In the genomic region with DNA sequence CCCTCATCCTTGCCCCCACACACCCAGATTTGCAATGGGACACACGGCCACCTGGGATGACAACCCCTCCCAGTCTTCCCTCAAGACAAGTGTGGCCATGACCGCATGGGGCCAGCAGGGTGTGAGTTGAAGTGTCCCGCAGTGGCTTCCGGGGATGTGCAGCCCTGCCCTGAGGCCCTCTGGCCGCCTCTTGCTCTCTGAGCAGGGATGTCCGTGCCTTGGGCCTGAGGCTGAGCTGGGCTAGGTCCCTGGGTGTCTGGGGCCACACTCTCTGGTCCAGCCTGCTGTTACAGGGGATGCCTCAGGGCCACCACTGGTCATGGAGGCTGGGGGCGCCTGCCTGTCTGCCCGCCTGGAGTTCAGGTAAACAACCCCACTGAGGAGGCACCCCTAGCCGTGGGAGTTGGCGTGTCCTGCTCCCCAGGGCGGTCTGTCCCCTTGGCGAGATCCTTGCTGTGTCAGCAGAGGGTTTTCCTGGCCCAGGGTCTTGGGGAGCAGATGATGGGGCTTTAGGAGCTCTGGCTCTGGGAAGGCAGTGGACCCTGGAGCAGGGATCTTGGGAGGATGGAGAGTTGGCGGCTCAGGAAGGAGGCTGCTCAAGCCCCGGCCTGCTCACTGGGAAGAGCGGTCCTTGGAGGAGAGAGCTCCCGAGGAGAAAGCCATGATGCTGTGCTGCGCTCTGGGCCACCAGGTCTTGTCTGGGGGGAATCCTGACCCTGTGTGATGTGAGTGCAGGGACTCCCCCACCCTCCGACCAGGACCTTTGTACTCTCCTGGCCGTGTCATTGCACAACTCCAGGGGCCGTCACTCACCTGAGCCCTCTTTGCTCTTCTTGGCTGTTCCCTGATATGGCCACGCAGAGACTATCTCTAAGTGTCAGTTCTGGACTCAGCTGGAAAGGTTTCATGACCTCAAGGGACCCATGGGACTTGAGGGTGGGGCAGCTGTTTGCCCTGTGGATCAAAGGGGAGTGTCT, we compare ENCODE assay signal across 12 cellular contexts.
DNase-seq lines count a peak whose midpoint lies in the region; ATAC-seq and TF ChIP-seq lines count a peak whose summit lies in the region.
"Had no signal": no experiment of that assay in that cellular context is flagged by ENCODE, and none has a peak within 500 bp of the region (broad histone marks: within the 10 kb centered on the region; RNA-seq: fewer than 3 reads in every experiment).

No MANE protein-coding gene starts in this region.

- H3K27me3 Mint-ChIP-seq in activated naive CD8-positive, alpha-beta T cell treated with anti-CD3 and anti-CD28 coated beads, Interleukin-2, amount 10 ng/mL, durations not matched to agents 7 days and 5 days: no peaks in the 10 kb centered on the region
- H3K27me3 Mint-ChIP-seq in activated naive CD8-positive, alpha-beta T cell treated with anti-CD3 and anti-CD28 coated beads, Interleukin-2, amount 50 U/mL, for 24 hours: no peaks in the 10 kb centered on the region
- peaks cover 0 to 3% of the 10 kb centered on the region in 2 donors for H3K27me3 Mint-ChIP-seq in natural killer cell (ENCODE audit: low read depth in 2 of 2)
- H3K27me3 Mint-ChIP-seq in activated T-helper 17 cell treated with anti-CD3 and anti-CD28 coated beads, Interleukin-2, amount 50 U/mL, for 72 hours: no peaks in the 10 kb centered on the region
- no peaks in the 10 kb centered on the region for H3K27me3 Mint-ChIP-seq in T-helper 2 cell treated with Interferon-gamma antibody and Interleukin-4, amounts not matched to agents 5 μg/mL and 100 μg/mL, for 36 hours (ENCODE audit: low read depth)

- H3K27ac Mint-ChIP-seq in activated naive CD8-positive, alpha-beta T cell treated with anti-CD3 and anti-CD28 coated beads, Interleukin-2, amount 10 ng/mL, durations not matched to agents 7 days and 5 days: no peak overlapping the region
- H3K27ac Mint-ChIP-seq in activated naive CD8-positive, alpha-beta T cell treated with anti-CD3 and anti-CD28 coated beads, Interleukin-2, amount 50 U/mL, for 24 hours: no peak overlapping the region
- H3K27ac Mint-ChIP-seq in natural killer cell: no peak overlapping the region
- no peak overlapping the region for H3K27ac Mint-ChIP-seq in activated T-helper 17 cell treated with anti-CD3 and anti-CD28 coated beads, Interleukin-2, amount 50 U/mL, for 72 hours
- no peak overlapping the region for H3K27ac Mint-ChIP-seq in T-helper 2 cell treated with Interferon-gamma antibody and Interleukin-4, amounts not matched to agents 5 μg/mL and 100 μg/mL, for 36 hours
- H3K27ac Mint-ChIP-seq: T-helper 1 cell treated with Interleukin-12 subunit alpha and Interleukin-12 subunit beta and Interleukin-4 antibody, amounts not matched to agents 30 μg/mL and 1 μg/mL, for 36 hours had no signal

- H3K9me3 Mint-ChIP-seq in activated naive CD8-positive, alpha-beta T cell treated with anti-CD3 and anti-CD28 coated beads, Interleukin-2, amount 10 ng/mL, durations not matched to agents 7 days and 5 days: no peaks in the 10 kb centered on the region
- no peaks in the 10 kb centered on the region for H3K9me3 Mint-ChIP-seq in activated naive CD8-positive, alpha-beta T cell treated with anti-CD3 and anti-CD28 coated beads, Interleukin-2, amount 50 U/mL, for 24 hours
- no peaks in the 10 kb centered on the region for H3K9me3 Mint-ChIP-seq in natural killer cell
- H3K9me3 Mint-ChIP-seq in activated T-helper 17 cell treated with anti-CD3 and anti-CD28 coated beads, Interleukin-2, amount 50 U/mL, for 72 hours: no peaks in the 10 kb centered on the region
- H3K9me3 Mint-ChIP-seq in T-helper 2 cell treated with Interferon-gamma antibody and Interleukin-4, amounts not matched to agents 5 μg/mL and 100 μg/mL, for 36 hours: no peaks in the 10 kb centered on the region
- H3K9me3 Mint-ChIP-seq: neural crest cell; T-helper 1 cell treated with Interleukin-12 subunit alpha and Interleukin-12 subunit beta and Interleukin-4 antibody, amounts not matched to agents 30 μg/mL and 1 μg/mL, for 36 hours had no signal

- ATAC-seq in activated naive CD8-positive, alpha-beta T cell treated with anti-CD3 and anti-CD28 coated beads, Interleukin-2, amount 10 ng/mL, durations not matched to agents 7 days and 5 days (ENCODE audit: low read depth): no peak
- no peak for ATAC-seq in activated naive CD8-positive, alpha-beta T cell treated with anti-CD3 and anti-CD28 coated beads, Interleukin-2, amount 50 U/mL, for 24 hours
- ATAC-seq in Right ventricle myocardium superior (ENCODE audit: poor library complexity): peak; percentile 4
- ATAC-seq in natural killer cell: no peak
- ATAC-seq in activated T-helper 17 cell treated with anti-CD3 and anti-CD28 coated beads, Interleukin-2, amount 50 U/mL, for 72 hours (replicated peaks): no peak
- ATAC-seq in GM19467 (IDR thresholded peaks at IDR 0.05; ENCODE audit: unreplicated experiment): no peak

- peaks cover 12% of the 10 kb centered on the region for H3K4me1 Mint-ChIP-seq in activated naive CD8-positive, alpha-beta T cell treated with anti-CD3 and anti-CD28 coated beads, Interleukin-2, amount 10 ng/mL, durations not matched to agents 7 days and 5 days
- no peaks in the 10 kb centered on the region for H3K4me1 Mint-ChIP-seq in activated naive CD8-positive, alpha-beta T cell treated with anti-CD3 and anti-CD28 coated beads, Interleukin-2, amount 50 U/mL, for 24 hours
- no peaks in the 10 kb centered on the region for H3K4me1 Mint-ChIP-seq in natural killer cell
- peaks cover 5% of the 10 kb centered on the region for H3K4me1 Mint-ChIP-seq in activated T-helper 17 cell treated with anti-CD3 and anti-CD28 coated beads, Interleukin-2, amount 50 U/mL, for 72 hours
- H3K4me1 Mint-ChIP-seq in T-helper 2 cell treated with Interferon-gamma antibody and Interleukin-4, amounts not matched to agents 5 μg/mL and 100 μg/mL, for 36 hours (ENCODE audit: low read depth): no peaks in the 10 kb centered on the region
- H3K4me1 Mint-ChIP-seq: neural crest cell had no signal

- peak; percentile 24 for DNase-seq in activated naive CD8-positive, alpha-beta T cell treated with anti-CD3 and anti-CD28 coated beads, Interleukin-2, amount 10 ng/mL, durations not matched to agents 7 days and 5 days
- DNase-seq in activated naive CD8-positive, alpha-beta T cell treated with anti-CD3 and anti-CD28 coated beads, Interleukin-2, amount 50 U/mL, for 24 hours: no peak
- peak; percentile 40 for DNase-seq in Right ventricle myocardium superior
- DNase-seq in natural killer cell: peak; percentile 13
- no peak for DNase-seq in T-helper 2 cell treated with Interferon-gamma antibody and Interleukin-4, amounts not matched to agents 5 μg/mL and 100 μg/mL, for 36 hours (ENCODE audit: low spot score)
- DNase-seq in cerebellum (ENCODE audit: low spot score): no peak
- DNase-seq: MM.1S, OCI-M1 had no signal

- POLR2A ChIA-PET in activated naive CD8-positive, alpha-beta T cell treated with anti-CD3 and anti-CD28 coated beads, Interleukin-2, amount 10 ng/mL, durations not matched to agents 7 days and 5 days (lab: Charles Lee): no interaction called here

- TF ChIP-seq CTCF in natural killer cell (IDR thresholded peaks at IDR 0.05): no peak

- H3K36me3 Mint-ChIP-seq in activated naive CD8-positive, alpha-beta T cell treated with anti-CD3 and anti-CD28 coated beads, Interleukin-2, amount 10 ng/mL, durations not matched to agents 7 days and 5 days: no peaks in the 10 kb centered on the region
- H3K36me3 Mint-ChIP-seq in activated naive CD8-positive, alpha-beta T cell treated with anti-CD3 and anti-CD28 coated beads, Interleukin-2, amount 50 U/mL, for 24 hours (ENCODE audit: low read depth): no peaks in the 10 kb centered on the region
- H3K36me3 Mint-ChIP-seq in natural killer cell: no peaks in the 10 kb centered on the region
- no peaks in the 10 kb centered on the region for H3K36me3 Mint-ChIP-seq in activated T-helper 17 cell treated with anti-CD3 and anti-CD28 coated beads, Interleukin-2, amount 50 U/mL, for 72 hours (ENCODE audit: low read depth)
- H3K36me3 Mint-ChIP-seq in T-helper 2 cell treated with Interferon-gamma antibody and Interleukin-4, amounts not matched to agents 5 μg/mL and 100 μg/mL, for 36 hours (ENCODE audit: low read depth): no peaks in the 10 kb centered on the region

- no peak overlapping the region for H3K4me3 Mint-ChIP-seq in activated naive CD8-positive, alpha-beta T cell treated with anti-CD3 and anti-CD28 coated beads, Interleukin-2, amount 10 ng/mL, durations not matched to agents 7 days and 5 days
- H3K4me3 Mint-ChIP-seq in activated naive CD8-positive, alpha-beta T cell treated with anti-CD3 and anti-CD28 coated beads, Interleukin-2, amount 50 U/mL, for 24 hours: no peak overlapping the region
- no peak overlapping the region for H3K4me3 Mint-ChIP-seq in natural killer cell
- no peak overlapping the region for H3K4me3 Mint-ChIP-seq in activated T-helper 17 cell treated with anti-CD3 and anti-CD28 coated beads, Interleukin-2, amount 50 U/mL, for 72 hours
- no peak overlapping the region for H3K4me3 Mint-ChIP-seq in T-helper 2 cell treated with Interferon-gamma antibody and Interleukin-4, amounts not matched to agents 5 μg/mL and 100 μg/mL, for 36 hours
- H3K4me3 Mint-ChIP-seq: neural crest cell; T-helper 1 cell treated with Interleukin-12 subunit alpha and Interleukin-12 subunit beta and Interleukin-4 antibody, amounts not matched to agents 30 μg/mL and 1 μg/mL, for 36 hours had no signal

- intact Hi-C loops in Right ventricle myocardium superior (cut with DNase I): no loop called here
- intact Hi-C loops in natural killer cell (cut with micrococcal nuclease): no loop called here

Comparison
In these comparisons a context has a peak if more than half of its experiments do, and no peak if none do; other contexts are left out.
1. DNase-seq: peak in activated naive CD8-positive, alpha-beta T cell treated with anti-CD3 and anti-CD28 coated beads, Interleukin-2, amount 10 ng/mL, durations not matched to agents 7 days and 5 days (single experiment), Right ventricle myocardium superior (single experiment) and natural killer cell (single experiment); none in activated naive CD8-positive, alpha-beta T cell treated with anti-CD3 and anti-CD28 coated beads, Interleukin-2, amount 50 U/mL, for 24 hours (single experiment), T-helper 2 cell treated with Interferon-gamma antibody and Interleukin-4, amounts not matched to agents 5 μg/mL and 100 μg/mL, for 36 hours (single experiment) and cerebellum (single experiment).